ENCODE assay signal across 11 cellular contexts in genomic region chr10:35639021-35639521, GRCh38. TPM values are rescaled to one million over a fixed set of nuclear protein-coding genes. Genes with fewer than 3 reads are reported as not detected.
A peak's percentile ranks its signal among the peaks of the same experiment; 100 is the strongest.
DNase-seq lines count a peak whose midpoint lies in the region; ATAC-seq and TF ChIP-seq lines count a peak whose summit lies in the region.
"Had no signal": no experiment of that assay in that cellular context is flagged by ENCODE, and none has a peak within 500 bp of the region (broad histone marks: within the 10 kb centered on the region; RNA-seq: fewer than 3 reads in every experiment).

No MANE protein-coding gene starts in this region.

- H3K27me3 ChIP-seq in AG04450 (ENCODE audit: control insufficient read depth, insufficient read depth, low read length) (no peaks in the 10 kb centered on the region), esophagus muscularis mucosa (no peaks in the 10 kb centered on the region), Peyer's patch (peaks cover 0 to 6% of the 10 kb centered on the region in 2 donors)

- no peaks in the 10 kb centered on the region for H3K9me3 Mint-ChIP-seq in nephron progenitor cell
- no peaks in the 10 kb centered on the region for H3K9me3 Mint-ChIP-seq in activated CD8-positive, alpha-beta T cell treated with anti-CD3 and anti-CD28 coated beads, Interleukin-2, amount 10 ng/mL, durations not matched to agents 7 days and 5 days (ENCODE audit: insufficient read depth)

- H3K4me3 Mint-ChIP-seq in nephron progenitor cell = peak overlapping the region; percentile 86
- H3K4me3 Mint-ChIP-seq in activated CD8-positive, alpha-beta T cell treated with anti-CD3 and anti-CD28 coated beads, Interleukin-2, amount 10 ng/mL, durations not matched to agents 7 days and 5 days = no peak overlapping the region

- H3K27ac Mint-ChIP-seq in nephron progenitor cell = no peak overlapping the region
- no peak overlapping the region for H3K27ac Mint-ChIP-seq in activated CD8-positive, alpha-beta T cell treated with anti-CD3 and anti-CD28 coated beads, Interleukin-2, amount 10 ng/mL, durations not matched to agents 7 days and 5 days

- H3K4me1 ChIP-seq in esophagus muscularis mucosa (peaks cover 24 to 74% (median 47%) of the 10 kb centered on the region in 4 donors), Peyer's patch (peaks cover 0 to 30% (median 12%) of the 10 kb centered on the region in 4 donors)

- CTCF ChIA-PET in AG04450 (lab: Charles Lee) = interaction anchor here (0.6 to 9.5 kb wide), 6 partner anchors 25 to 1244 kb away, joined by 3 to 215 read pairs (median 4); no protein-coding TSS in a partner anchor
- CTCF ChIA-PET in activated CD8-positive, alpha-beta T cell treated with anti-CD3 and anti-CD28 coated beads, Interleukin-2, amount 10 ng/mL, durations not matched to agents 7 days and 5 days (lab: Charles Lee) = no interaction called here

- no peaks in the 10 kb centered on the region for H3K36me3 Mint-ChIP-seq in nephron progenitor cell (ENCODE audit: low read depth)
- H3K36me3 Mint-ChIP-seq in activated CD8-positive, alpha-beta T cell treated with anti-CD3 and anti-CD28 coated beads, Interleukin-2, amount 10 ng/mL, durations not matched to agents 7 days and 5 days (ENCODE audit: low read depth) = peaks cover 2% of the 10 kb centered on the region

- TF ChIP-seq POLR2A in esophagus muscularis mucosa (IDR thresholded peaks at IDR 0.05; ENCODE audit: low read depth) (no peak), Peyer's patch (IDR thresholded peaks at IDR 0.05) (no peak)

- WGBS in esophagus muscularis mucosa = 74% methylated on average over 4 of the region's 36 CpGs

- no peak for DNase-seq in AG04450 (ENCODE audit: low read depth, low spot score)
- DNase-seq in NCI-H748 (lab: John Stamatoyannopoulos, UW; ENCODE audit: unreplicated experiment) = peak; percentile 81
- no peak for DNase-seq in esophagus muscularis mucosa (ENCODE audit: extremely low spot score)
- DNase-seq in nephron progenitor cell = peak; percentile 47
- DNase-seq in AG08395 (ENCODE audit: low spot score) = no peak
- no peak for DNase-seq in activated CD8-positive, alpha-beta T cell treated with anti-CD3 and anti-CD28 coated beads, Interleukin-2, amount 10 ng/mL, durations not matched to agents 7 days and 5 days
- DNase-seq in Peyer's patch = no peak
- DNase-seq: amniotic stem cell, C1 segment of cervical spinal cord, NCI-H1694 had no signal

- no peak for ATAC-seq in activated CD8-positive, alpha-beta T cell treated with anti-CD3 and anti-CD28 coated beads, Interleukin-2, amount 10 ng/mL, durations not matched to agents 7 days and 5 days
- ATAC-seq in GM18517 (IDR thresholded peaks at IDR 0.05; ENCODE audit: unreplicated experiment) = no peak

- peaks cover 48% of the 10 kb centered on the region for H3K4me1 Mint-ChIP-seq in nephron progenitor cell
- H3K4me1 Mint-ChIP-seq in activated CD8-positive, alpha-beta T cell treated with anti-CD3 and anti-CD28 coated beads, Interleukin-2, amount 10 ng/mL, durations not matched to agents 7 days and 5 days (ENCODE audit: low read depth) = peaks cover 24% of the 10 kb centered on the region

- POLR2A ChIA-PET in AG04450 (lab: Yijun Ruan, JAX) = no interaction called here
- POLR2A ChIA-PET in activated CD8-positive, alpha-beta T cell treated with anti-CD3 and anti-CD28 coated beads, Interleukin-2, amount 10 ng/mL, durations not matched to agents 7 days and 5 days (lab: Charles Lee) = no interaction called here

- H3K36me3 ChIP-seq in esophagus muscularis mucosa = no peaks in the 10 kb centered on the region
- no peaks in the 10 kb centered on the region for H3K36me3 ChIP-seq in Peyer's patch

- H3K4me3 ChIP-seq in AG04450 (ENCODE audit: low read depth, low read length) (peak overlapping the region; percentile 13; the same call in 1 of the 2 replicates), esophagus muscularis mucosa (peak overlapping the region in 3 of 4 donors; percentile 18 to 92 (median 91)), Peyer's patch (no peak overlapping the region)

- TF ChIP-seq EP300 in esophagus muscularis mucosa (IDR thresholded peaks at IDR 0.05) = no peak

- peaks cover 34% of the 10 kb centered on the region for H3K27me3 Mint-ChIP-seq in nephron progenitor cell (ENCODE audit: low read depth, poor library complexity)
- H3K27me3 Mint-ChIP-seq in activated CD8-positive, alpha-beta T cell treated with anti-CD3 and anti-CD28 coated beads, Interleukin-2, amount 10 ng/mL, durations not matched to agents 7 days and 5 days (ENCODE audit: low read depth) = peaks cover 61% of the 10 kb centered on the region

- no peak overlapping the region for H3K27ac ChIP-seq in AG04450 (ENCODE audit: low read depth, low read length)
- no peak overlapping the region for H3K27ac ChIP-seq in esophagus muscularis mucosa (replicated peaks in 1 of 4)
- no peak overlapping the region for H3K27ac ChIP-seq in Peyer's patch

- H3K9me3 ChIP-seq in AG04450 (ENCODE audit: control insufficient read depth, insufficient read depth, low read length) (no peaks in the 10 kb centered on the region; the same call in 1 of the 2 replicates), esophagus muscularis mucosa (no peaks in the 10 kb centered on the region), Peyer's patch (no peaks in the 10 kb centered on the region)

- TF ChIP-seq CTCF in AG04450 (IDR thresholded peaks at IDR 0.05; ENCODE audit: low read depth, low read length) (no peak), esophagus muscularis mucosa (IDR thresholded peaks at IDR 0.05) (no peak), nephron progenitor cell (IDR thresholded peaks at IDR 0.05) (no peak), Peyer's patch (IDR thresholded peaks at IDR 0.05) (no peak)

- intact Hi-C loops in esophagus muscularis mucosa (cut with DNase I) = loop anchor here (5.0 kb wide), 1 partner anchor 1243 kb away; no protein-coding TSS in a partner anchor

RNA-seq across cellular contexts. Expression of gene FZD8, which starts 3.0 kb away (rescaled TPM):
- 0.52 and 0.55 TPM in 2 replicates for polyA plus RNA-seq in AG04450 (2011; rRNA removed)
- polyA minus RNA-seq in AG04450 (2011; rRNA and poly(A)+ RNA removed) = 1.3 TPM in 2 replicates
- 10 to 100 TPM in 2 of 4 donors, 1 to 10 TPM in 2; 5.4 to 13.8 (median 11.2) TPM for total RNA-seq in esophagus muscularis mucosa
- under 1 TPM; 0.23 to 0.24 TPM for total RNA-seq in activated CD8-positive, alpha-beta T cell treated with anti-CD3 and anti-CD28 coated beads, Interleukin-2, amount 10 ng/mL, durations not matched to agents 7 days and 5 days
- 1 to 10 TPM in 2 of 4 donors, under 1 TPM in 2; 0.70 to 2.2 (median 1.2) TPM for total RNA-seq in Peyer's patch

RNA-seq across cellular contexts. Expression of gene GJD4, which starts 33.9 kb away (rescaled TPM):
- polyA plus RNA-seq in AG04450 (2011; rRNA removed) = not detected in 2 replicates
- polyA minus RNA-seq in AG04450 (2011; rRNA and poly(A)+ RNA removed) = not detected in 2 replicates
- total RNA-seq in esophagus muscularis mucosa (not detected), Peyer's patch (not detected)
- not detected for total RNA-seq in activated CD8-positive, alpha-beta T cell treated with anti-CD3 and anti-CD28 coated beads, Interleukin-2, amount 10 ng/mL, durations not matched to agents 7 days and 5 days

Comparison
In these comparisons a context has a peak if more than half of its experiments do, and no peak if none do; other contexts are left out.
1. DNase-seq: peak in NCI-H748 (single experiment) and nephron progenitor cell (single experiment); none in AG04450 (single experiment), esophagus muscularis mucosa (single experiment), AG08395 (single experiment), activated CD8-positive, alpha-beta T cell treated with anti-CD3 and anti-CD28 coated beads, Interleukin-2, amount 10 ng/mL, durations not matched to agents 7 days and 5 days (single experiment) and Peyer's patch (0 of 3).
2. H3K4me3 ChIP-seq: peak in AG04450 (single experiment) and esophagus muscularis mucosa (3 of 4); none in Peyer's patch (0 of 4).